16 cellular contexts compared by ENCODE assay signal in the genomic region with DNA sequence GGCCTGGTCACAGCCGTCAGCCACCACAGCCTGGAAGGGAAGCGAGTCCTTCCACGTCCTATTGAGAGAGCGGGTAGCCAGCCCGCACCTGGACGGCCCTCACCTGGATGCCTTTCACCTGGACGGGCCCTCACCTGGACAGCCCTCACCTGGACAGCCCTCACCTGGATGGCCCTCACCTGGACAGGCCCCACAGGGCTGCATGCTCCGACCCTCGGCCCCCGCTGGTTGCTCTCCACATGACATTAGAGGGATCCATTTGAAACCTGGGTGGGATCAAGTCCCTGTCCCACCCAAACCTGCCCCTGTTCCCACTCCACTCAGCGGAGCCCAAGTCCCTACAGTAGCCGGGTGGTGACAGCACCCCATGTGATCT. TPM values are rescaled to one million over a fixed set of nuclear protein-coding genes. Genes with fewer than 3 reads are reported as not detected.
"Had no signal": no experiment of that assay in that cellular context is flagged by ENCODE, and none has a peak within 500 bp of the region (broad histone marks: within the 10 kb centered on the region; RNA-seq: fewer than 3 reads in every experiment).

No MANE protein-coding gene starts in this region.

- H3K9me3 ChIP-seq: adrenal gland had no signal

- H3K4me3 ChIP-seq: adrenal gland had no signal

- H3K36me3 Mint-ChIP-seq: activated CD4-positive, alpha-beta memory T cell treated with anti-CD3 and anti-CD28 coated beads for 36 hours had no signal

- H3K27ac Mint-ChIP-seq: activated CD4-positive, alpha-beta memory T cell treated with anti-CD3 and anti-CD28 coated beads for 36 hours; activated T-cell treated with anti-CD3 and anti-CD28 coated beads, Interleukin-2, amount 50 U/mL, for 72 hours; endodermal cell; stimulated activated naive CD8-positive, alpha-beta T cell treated with anti-CD3 and anti-CD28 coated beads, Interleukin-15, Interleukin-2, amounts not matched to agents 100 ng/mL and 50 ng/mL, for 24 hours had no signal

- H3K36me3 ChIP-seq: adrenal gland had no signal

- H3K9me3 Mint-ChIP-seq: activated CD4-positive, alpha-beta memory T cell treated with anti-CD3 and anti-CD28 coated beads for 36 hours; activated T-cell treated with anti-CD3 and anti-CD28 coated beads, Interleukin-2, amount 50 U/mL, for 72 hours; endodermal cell; naive thymus-derived CD4-positive, alpha-beta T cell; stimulated activated naive CD8-positive, alpha-beta T cell treated with anti-CD3 and anti-CD28 coated beads, Interleukin-15, Interleukin-2, amounts not matched to agents 100 ng/mL and 50 ng/mL, for 24 hours had no signal

- H3K27me3 Mint-ChIP-seq: activated CD4-positive, alpha-beta memory T cell treated with anti-CD3 and anti-CD28 coated beads for 36 hours; naive thymus-derived CD4-positive, alpha-beta T cell; stimulated activated naive CD8-positive, alpha-beta T cell treated with anti-CD3 and anti-CD28 coated beads, Interleukin-15, Interleukin-2, amounts not matched to agents 100 ng/mL and 50 ng/mL, for 24 hours had no signal

- DNase-seq: activated CD4-positive, alpha-beta memory T cell treated with anti-CD3 and anti-CD28 coated beads for 36 hours; activated CD4-positive, CD25-positive, alpha-beta regulatory T cell treated with anti-CD3 and anti-CD28 coated beads, Interleukin-2, amount 50 U/mL, for 72 hours; activated CD8-positive, alpha-beta memory T cell treated with anti-CD3 and anti-CD28 coated beads, Interleukin-2, amount 50 U/mL, for 4 hours; activated gamma-delta T cell treated with Interleukin-2 at 50 U/mL for 16 hours; activated T-cell treated with anti-CD3 and anti-CD28 coated beads, Interleukin-2, amount 50 U/mL, for 72 hours; adrenal gland; central memory CD4-positive, alpha-beta T cell; dermis blood vessel endothelial cell; endodermal cell; erythroblast; naive thymus-derived CD4-positive, alpha-beta T cell; stimulated activated CD4-positive, alpha-beta T cell treated with anti-CD3 and anti-CD28 coated beads, Interleukin-12 subunit alpha, Interleukin-12 subunit beta, amount 100 ng/mL, for 4 hours had no signal

- H3K27me3 ChIP-seq: adrenal gland had no signal

- ATAC-seq: activated T-cell treated with anti-CD3 and anti-CD28 coated beads, Interleukin-2, amount 50 U/mL, for 72 hours; naive thymus-derived CD4-positive, alpha-beta T cell had no signal

- H3K4me3 Mint-ChIP-seq: activated CD4-positive, alpha-beta memory T cell treated with anti-CD3 and anti-CD28 coated beads for 36 hours; activated T-cell treated with anti-CD3 and anti-CD28 coated beads, Interleukin-2, amount 50 U/mL, for 72 hours; endodermal cell; stimulated activated naive CD8-positive, alpha-beta T cell treated with anti-CD3 and anti-CD28 coated beads, Interleukin-15, Interleukin-2, amounts not matched to agents 100 ng/mL and 50 ng/mL, for 24 hours had no signal

RNA-seq across cellular contexts. Expression of a gene that starts 27.9 kb away (rescaled TPM):
- total RNA-seq: dermis blood vessel endothelial cell, lung microvascular endothelial cell, pulmonary artery endothelial cell, urinary bladder had no signal

RNA-seq across cellular contexts. Expression of a gene that starts 34.7 kb away (rescaled TPM):
- total RNA-seq: dermis blood vessel endothelial cell, lung microvascular endothelial cell had no signal
